Comparison of ENCODE assay signal across 1 cellular context in genomic region chr2:105337122-105338019, GRCh38.
TF ChIP-seq lines count a peak whose summit lies in the region.

Gene C2orf49, plus strand, starts transcription at chr2:105337540. Its CDS starts 48 bp downstream, at chr2:105337588.

TF ChIP-seq in WTC11, 78 proteins besides CTCF, POLR2A, EP300 and RAD21 (continued from another document and continues in another):
- no peak for TF ChIP-seq AFF4 (CRISPR knock-in tag; IDR thresholded peaks at IDR 0.05; ENCODE audit: borderline replicate concordance)
- TF ChIP-seq ZNF423 (CRISPR knock-in tag; IDR thresholded peaks at IDR 0.05): no peak
- TF ChIP-seq IRF1 (CRISPR knock-in tag; IDR thresholded peaks at IDR 0.05): no peak
- peak; percentile 17; the same call in 1 of the 2 replicates for TF ChIP-seq SMAD3 (CRISPR knock-in tag; IDR thresholded peaks at IDR 0.05; ENCODE audit: borderline replicate concordance)
- TF ChIP-seq E2F1 (CRISPR knock-in tag; IDR thresholded peaks at IDR 0.05): no peak
- TF ChIP-seq CREM (CRISPR knock-in tag; IDR thresholded peaks at IDR 0.05): peak; percentile 99
- TF ChIP-seq ZMAT4 (CRISPR knock-in tag; IDR thresholded peaks at IDR 0.05): no peak
- no peak for TF ChIP-seq ZNF138 (CRISPR knock-in tag; conservative IDR thresholded peaks at IDR 0.05)
- no peak for TF ChIP-seq E2F5 (CRISPR knock-in tag; IDR thresholded peaks at IDR 0.05)
- no peak for TF ChIP-seq MXD4 (CRISPR knock-in tag; IDR thresholded peaks at IDR 0.05; ENCODE audit: borderline replicate concordance)
- no peak for TF ChIP-seq EMX1 (CRISPR knock-in tag; IDR thresholded peaks at IDR 0.05)
- TF ChIP-seq TEAD4 (CRISPR knock-in tag; IDR thresholded peaks at IDR 0.05): 0 out of 2 replicates have a peak, but pooled peaks have one; percentile 70
- TF ChIP-seq JUN (CRISPR knock-in tag; IDR thresholded peaks at IDR 0.05): no peak
- peak; percentile 88 for TF ChIP-seq NR2C2 (CRISPR knock-in tag; IDR thresholded peaks at IDR 0.05)
- TF ChIP-seq ZNF396 (CRISPR knock-in tag; IDR thresholded peaks at IDR 0.05; ENCODE audit: borderline replicate concordance): no peak
- TF ChIP-seq PRDM15 (CRISPR knock-in tag; IDR thresholded peaks at IDR 0.05): no peak
- no peak for TF ChIP-seq RELA (CRISPR knock-in tag; IDR thresholded peaks at IDR 0.05; ENCODE audit: borderline replicate concordance)
- TF ChIP-seq E2F4 (CRISPR knock-in tag; IDR thresholded peaks at IDR 0.05; ENCODE audit: borderline replicate concordance, low read depth): no peak
- TF ChIP-seq ZBTB21 (CRISPR knock-in tag; IDR thresholded peaks at IDR 0.05; ENCODE audit: borderline replicate concordance): no peak
- TF ChIP-seq NFYB (CRISPR knock-in tag; conservative IDR thresholded peaks at IDR 0.05; ENCODE audit: low read depth): 0 out of 2 replicates have a peak, but pooled peaks have one; percentile 9
- TF ChIP-seq ZNF281 (CRISPR knock-in tag; IDR thresholded peaks at IDR 0.05): no peak
- peak; percentile 92 for TF ChIP-seq GABPB1 (CRISPR knock-in tag; IDR thresholded peaks at IDR 0.05)
- TF ChIP-seq ZNF671 (CRISPR knock-in tag; IDR thresholded peaks at IDR 0.05): no peak
- TF ChIP-seq ZNF416 (CRISPR knock-in tag; IDR thresholded peaks at IDR 0.05): no peak
- no peak for TF ChIP-seq OVOL2 (CRISPR knock-in tag; IDR thresholded peaks at IDR 0.05; ENCODE audit: borderline replicate concordance)
- peak; percentile 86 for TF ChIP-seq SP1 (CRISPR knock-in tag; conservative IDR thresholded peaks at IDR 0.05)
- TF ChIP-seq CDX4 (CRISPR knock-in tag; IDR thresholded peaks at IDR 0.05; ENCODE audit: borderline replicate concordance): no peak
- no peak for TF ChIP-seq PREB (CRISPR knock-in tag; IDR thresholded peaks at IDR 0.05; ENCODE audit: borderline replicate concordance)
- TF ChIP-seq ERG (CRISPR knock-in tag; IDR thresholded peaks at IDR 0.05): no peak
- TF ChIP-seq FOXP1 (CRISPR knock-in tag; IDR thresholded peaks at IDR 0.05; ENCODE audit: borderline replicate concordance): 0 out of 2 replicates have a peak, but pooled peaks have one; percentile 31
- no peak for TF ChIP-seq ZSCAN18 (CRISPR knock-in tag; IDR thresholded peaks at IDR 0.05)
- TF ChIP-seq ESRRA (CRISPR knock-in tag; IDR thresholded peaks at IDR 0.05; ENCODE audit: borderline replicate concordance): 0 out of 2 replicates have a peak, but pooled peaks have one; percentile 42
- peak; percentile 81 for TF ChIP-seq CREB1 (CRISPR knock-in tag; IDR thresholded peaks at IDR 0.05)
- TF ChIP-seq FOXJ3 (CRISPR knock-in tag; IDR thresholded peaks at IDR 0.05; ENCODE audit: borderline replicate concordance): no peak
- TF ChIP-seq ZNF232 (CRISPR knock-in tag; IDR thresholded peaks at IDR 0.05): no peak
- TF ChIP-seq ZNF121 (CRISPR knock-in tag; IDR thresholded peaks at IDR 0.05): no peak
